In genomic region chr7:138554674-138555073, GRCh38 we compare ENCODE assay signal across 3 cellular contexts.
A peak's percentile ranks its signal among the peaks of the same experiment; 100 is the strongest.
TF ChIP-seq lines count a peak whose summit lies in the region.

No MANE protein-coding gene starts in this region.

TF ChIP-seq in GM23338, 12 proteins besides CTCF, POLR2A, EP300 and RAD21 (continued from another document):
- peak; percentile 36 for TF ChIP-seq EZH2phosphoT487 (IDR thresholded peaks at IDR 0.05; ENCODE audit: unreplicated experiment)

TF ChIP-seq in HEK293, 187 proteins besides CTCF, POLR2A, EP300 and RAD21:
- TF ChIP-seq ZNF302 (tag by site-specific recombination; IDR thresholded peaks at IDR 0.05; ENCODE audit: low read depth): no peak
- no peak for TF ChIP-seq SP2 (tag by site-specific recombination; IDR thresholded peaks at IDR 0.05)
- TF ChIP-seq SCRT2 (tag by site-specific recombination; IDR thresholded peaks at IDR 0.05): peak; percentile 98
- TF ChIP-seq SCRT1 (tag by site-specific recombination; IDR thresholded peaks at IDR 0.05; ENCODE audit: borderline replicate concordance): peak; percentile 96
- no peak for TF ChIP-seq ZNF529 (tag by site-specific recombination; IDR thresholded peaks at IDR 0.05; ENCODE audit: insufficient replicate concordance)

TF ChIP-seq in H1, 55 proteins besides CTCF, POLR2A, EP300 and RAD21 (continued from another document):
- TF ChIP-seq MAX (IDR thresholded peaks at IDR 0.05) (no peak), NRF1 (IDR thresholded peaks at IDR 0.05; ENCODE audit: low read depth, low read length) (no peak), TEAD4 (IDR thresholded peaks at IDR 0.05; ENCODE audit: low read depth, low read length) (no peak), RNF2 (IDR thresholded peaks at IDR 0.05; ENCODE audit: borderline replicate concordance, low read depth, low read length, missing control alignments, poor library complexity, severe bottlenecking) (no peak), RBBP5 (IDR thresholded peaks at IDR 0.05; ENCODE audit: borderline replicate concordance, low read depth, low read length) (no peak), RFX5 (IDR thresholded peaks at IDR 0.05; ENCODE audit: borderline replicate concordance, low read depth, low read length) (no peak), EGR1 (IDR thresholded peaks at IDR 0.05; ENCODE audit: borderline replicate concordance, low read depth, low read length) (no peak), EZH2 (IDR thresholded peaks at IDR 0.05; ENCODE audit: low read depth, low read length, severe bottlenecking) (no peak)
